Comparison of ENCODE assay signal across 8 cellular contexts in the genomic region with DNA sequence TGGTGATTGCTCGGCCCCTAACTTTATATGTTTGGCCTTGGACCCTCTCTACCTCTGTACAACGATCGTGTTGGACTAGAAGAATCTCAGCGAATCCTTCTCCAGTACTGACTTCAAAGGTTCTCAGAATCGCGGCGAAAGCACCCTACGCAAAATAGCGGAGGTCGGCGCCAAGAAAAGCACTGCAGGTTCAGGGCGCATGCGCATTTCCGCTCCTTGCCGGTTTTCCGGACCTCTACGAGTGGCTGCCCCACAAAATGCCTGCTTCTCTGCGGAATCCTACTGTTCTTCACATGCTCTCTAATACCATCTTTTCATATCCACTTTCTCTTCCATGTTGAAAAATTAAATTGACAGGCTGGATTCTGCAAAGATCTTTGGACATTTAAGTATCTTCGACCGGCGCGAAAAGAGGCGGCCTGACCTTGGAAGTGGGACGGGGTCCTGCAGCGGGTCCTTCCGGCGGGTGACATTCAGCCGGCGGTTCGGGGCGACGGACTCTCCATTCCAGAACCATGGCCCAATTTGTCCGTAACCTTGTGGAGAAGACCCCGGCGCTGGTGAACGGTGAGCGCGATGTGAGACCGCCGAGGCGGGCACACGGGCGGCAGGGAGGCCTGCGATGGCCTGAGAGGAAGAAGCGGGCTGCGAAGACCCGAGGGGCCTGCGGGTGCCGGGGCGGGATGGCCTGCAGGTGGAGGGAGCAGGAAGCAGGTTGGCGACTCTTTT. TPM values are rescaled to one million over a fixed set of nuclear protein-coding genes. Genes with fewer than 3 reads are reported as not detected.
A peak's percentile ranks its signal among the peaks of the same experiment; 100 is the strongest.
DNase-seq lines count a peak whose midpoint lies in the region; ATAC-seq, FAIRE-seq and TF ChIP-seq lines count a peak whose summit lies in the region.

A gene with protein sequence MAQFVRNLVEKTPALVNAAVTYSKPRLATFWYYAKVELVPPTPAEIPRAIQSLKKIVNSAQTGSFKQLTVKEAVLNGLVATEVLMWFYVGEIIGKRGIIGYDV (plus strand): TSS at position 456 of the 729 bp plus-strand sequence. CDS start 60 bp downstream, at position 516.

- H3K4me3 ChIP-seq in A549 (peak within 1 kb of the TSS; percentile 81), colonic mucosa (peak within 1 kb of the TSS; percentile 98)

- no peak for TF ChIP-seq RAD21 in A549 (conservative IDR thresholded peaks at IDR 0.05 in 1 of 2, IDR thresholded peaks at IDR 0.05 in 1 of 2)

- TF ChIP-seq CTCF in A549 (IDR thresholded peaks at IDR 0.05) (no peak), colonic mucosa (IDR thresholded peaks at IDR 0.05) (no peak)

- H3K9ac ChIP-seq in colonic mucosa (ENCODE audit: low read depth in 2 of 2, low read length in 2 of 2), result peak within 1 kb of the TSS; percentile 91 to 99

- no peak for FAIRE-seq in A549 (lab: Jason Lieb, UNC)

- H3K4me1 ChIP-seq in A549 (peaks cover 19% of the 10 kb centered on the region), colonic mucosa (peaks cover 4% of the 10 kb centered on the region)

- TF ChIP-seq POLR2A in A549 (IDR thresholded peaks at IDR 0.05; ENCODE audit: low read length), result peak; percentile 64

- no peaks in the 10 kb centered on the region for H3K36me3 ChIP-seq in colonic mucosa

- peak within 1 kb of the TSS; percentile 82 to 93 for H3K27ac ChIP-seq in A549
- H3K27ac ChIP-seq in colonic mucosa, result peak within 1 kb of the TSS; percentile 81
- peak within 1 kb of the TSS; percentile 97 for H3K27ac ChIP-seq in layer of hippocampus (ENCODE audit: low read depth, low read length)

- H3K9me3 ChIP-seq in A549 (no peaks in the 10 kb centered on the region), colonic mucosa (no peaks in the 10 kb centered on the region)

- ATAC-seq in A549 (peak; percentile 85 to 86), GM18868 (IDR thresholded peaks at IDR 0.05; ENCODE audit: unreplicated experiment) (peak; percentile 54), HG03378 (IDR thresholded peaks at IDR 0.05; ENCODE audit: unreplicated experiment) (peak; percentile 50)

- no peak for TF ChIP-seq EP300 in A549 (IDR thresholded peaks at IDR 0.05)

- intact Hi-C loops in colonic mucosa (cut with DNase I), result loop anchor here (5.0 kb wide), 2 partner anchors 36 to 86 kb away; a partner anchor contains a TSS

- CTCF ChIA-PET in A549 (lab: Yijun Ruan, JAX), result interaction anchor here (0.9 to 1.3 kb wide), 2 partner anchors 58 to 206 kb away, joined by 3 to 4 read pairs; no protein-coding TSS in a partner anchor

- H3K27me3 ChIP-seq in colonic mucosa (no peaks in the 10 kb centered on the region), layer of hippocampus (ENCODE audit: control insufficient read depth, insufficient read depth, low read length) (no peaks in the 10 kb centered on the region)

- DNase-seq in A549 (ENCODE audit: low read depth in 1 of 2, low spot score in 1 of 2) (peak; percentile 68 to 87), NCI-H524 treated with DMSO at 0.1 percent for 48 hours (lab: John Stamatoyannopoulos, UW) (peak; percentile 55), colonic mucosa (peak; percentile 94)
- DNase-seq in activated CD4-positive, alpha-beta T cell treated with anti-CD3 and anti-CD28 coated beads for 48 hours, result peak; percentile 96
- DNase-seq in stimulated activated CD4-positive, alpha-beta T cell treated with anti-CD3 and anti-CD28 coated beads, Interleukin-1b, Interleukin-23, amount 100 ng/mL, for 24 hours (ENCODE audit: low read depth in 4 of 4, low spot score in 1 of 4), result peak; percentile 82 to 90 (median 86)

- WGBS in A549 (ENCODE audit: missing lambda C conversion rate), result under 1% methylated on average over 32 of the region's 51 CpGs

- POLR2A ChIA-PET in A549 (lab: Yijun Ruan, JAX), result interaction anchor here (0.9 to 1.0 kb wide), 2 partner anchors 34 to 136 kb away, joined by 3 read pairs; no protein-coding TSS in a partner anchor

- H3K4me2 ChIP-seq in A549, result peak within 1 kb of the TSS; percentile 73

TF ChIP-seq in A549, 52 proteins besides CTCF, POLR2A, EP300 and RAD21:
- TF ChIP-seq PHF8 (IDR thresholded peaks at IDR 0.05; ENCODE audit: borderline replicate concordance, low read depth) (peak; percentile 42; the same call in 1 of the 2 replicates), MYC (IDR thresholded peaks at IDR 0.05; ENCODE audit: borderline replicate concordance, low read length) (peak; percentile 22; the same call in 1 of the 2 replicates), SMC3 (IDR thresholded peaks at IDR 0.05) (0 out of 3 replicates have a peak, but pooled peaks have one; percentile 5), JUN (IDR thresholded peaks at IDR 0.05) (peak; percentile 71 to 77; a peak in 4 of 5 replicates), ZFP36 (IDR thresholded peaks at IDR 0.05; ENCODE audit: borderline replicate concordance, partially characterized antibody) (no peak), TP53 (CRISPR knock-in tag; IDR thresholded peaks at IDR 0.05) (no peak; the same call in 1 of the 2 replicates)
- TF ChIP-seq, protein P1, sequence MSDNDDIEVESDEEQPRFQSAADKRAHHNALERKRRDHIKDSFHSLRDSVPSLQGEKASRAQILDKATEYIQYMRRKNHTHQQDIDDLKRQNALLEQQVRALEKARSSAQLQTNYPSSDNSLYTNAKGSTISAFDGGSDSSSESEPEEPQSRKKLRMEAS (IDR thresholded peaks at IDR 0.05), result peak; percentile 46; the same call in 1 of the 2 replicates

RNA-seq across cellular contexts. Expression of the gene that starts here (rescaled TPM):
- polyA plus RNA-seq in A549 (2011; rRNA removed) (242 and 337 TPM in 2 replicates), A549 (2017; fragmentation: RNase III; extraction: RNeasy Plus Mini Kit Qiagen cat#74134 plus additional on column Dnase treatment) (437 to 446 TPM (median 438 TPM) in 3 replicates)
- polyA plus RNA-seq in A549 (2012; cell fraction: cytosol; rRNA removed), result 103 and 136 TPM in 2 replicates
- polyA plus RNA-seq in A549 (2012; cell fraction: nucleus; rRNA removed), result 37.7 and 77.1 TPM in 2 replicates
- 30.8 and 39.5 TPM in 2 replicates for polyA minus RNA-seq in A549 (2011; rRNA and poly(A)+ RNA removed)
- 100 to 1,000 TPM; 282 to 380 TPM for total RNA-seq in colonic mucosa

Comparison
In these comparisons a context has a peak if more than half of its experiments do, and no peak if none do; other contexts are left out.
1. Peak in every context shown above with its lines: DNase-seq, ATAC-seq, H3K4me3 ChIP-seq and H3K27ac ChIP-seq.